1 cellular context compared by ENCODE assay signal in the genomic region with DNA sequence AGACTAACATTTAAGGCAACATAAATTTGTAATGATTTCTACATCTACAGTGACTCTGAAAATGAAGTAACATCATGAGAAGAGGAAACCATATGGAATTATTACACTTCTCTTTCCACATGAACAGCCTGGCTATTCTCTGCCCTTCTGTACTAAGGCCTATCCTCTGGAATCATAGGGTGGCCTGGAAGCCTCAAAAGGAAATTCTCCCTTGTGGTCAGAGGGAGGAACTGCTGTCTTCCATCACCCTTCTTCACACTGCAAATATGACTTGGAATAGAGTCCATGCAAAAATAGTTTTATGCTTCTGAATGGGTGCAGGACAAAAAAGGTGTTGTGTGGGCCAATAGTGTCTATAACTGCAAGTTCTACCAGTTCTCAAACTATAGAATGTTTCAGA.
TF ChIP-seq lines count a peak whose summit lies in the region.

No MANE protein-coding gene starts in this region.

TF ChIP-seq in GM23338, 12 proteins besides CTCF, POLR2A, EP300 and RAD21 (continued from another document):
- TF ChIP-seq, protein P1, sequence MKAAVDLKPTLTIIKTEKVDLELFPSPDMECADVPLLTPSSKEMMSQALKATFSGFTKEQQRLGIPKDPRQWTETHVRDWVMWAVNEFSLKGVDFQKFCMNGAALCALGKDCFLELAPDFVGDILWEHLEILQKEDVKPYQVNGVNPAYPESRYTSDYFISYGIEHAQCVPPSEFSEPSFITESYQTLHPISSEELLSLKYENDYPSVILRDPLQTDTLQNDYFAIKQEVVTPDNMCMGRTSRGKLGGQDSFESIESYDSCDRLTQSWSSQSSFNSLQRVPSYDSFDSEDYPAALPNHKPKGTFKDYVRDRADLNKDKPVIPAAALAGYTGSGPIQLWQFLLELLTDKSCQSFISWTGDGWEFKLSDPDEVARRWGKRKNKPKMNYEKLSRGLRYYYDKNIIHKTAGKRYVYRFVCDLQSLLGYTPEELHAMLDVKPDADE (IDR thresholded peaks at IDR 0.05): no peak
- TF ChIP-seq, protein P2, sequence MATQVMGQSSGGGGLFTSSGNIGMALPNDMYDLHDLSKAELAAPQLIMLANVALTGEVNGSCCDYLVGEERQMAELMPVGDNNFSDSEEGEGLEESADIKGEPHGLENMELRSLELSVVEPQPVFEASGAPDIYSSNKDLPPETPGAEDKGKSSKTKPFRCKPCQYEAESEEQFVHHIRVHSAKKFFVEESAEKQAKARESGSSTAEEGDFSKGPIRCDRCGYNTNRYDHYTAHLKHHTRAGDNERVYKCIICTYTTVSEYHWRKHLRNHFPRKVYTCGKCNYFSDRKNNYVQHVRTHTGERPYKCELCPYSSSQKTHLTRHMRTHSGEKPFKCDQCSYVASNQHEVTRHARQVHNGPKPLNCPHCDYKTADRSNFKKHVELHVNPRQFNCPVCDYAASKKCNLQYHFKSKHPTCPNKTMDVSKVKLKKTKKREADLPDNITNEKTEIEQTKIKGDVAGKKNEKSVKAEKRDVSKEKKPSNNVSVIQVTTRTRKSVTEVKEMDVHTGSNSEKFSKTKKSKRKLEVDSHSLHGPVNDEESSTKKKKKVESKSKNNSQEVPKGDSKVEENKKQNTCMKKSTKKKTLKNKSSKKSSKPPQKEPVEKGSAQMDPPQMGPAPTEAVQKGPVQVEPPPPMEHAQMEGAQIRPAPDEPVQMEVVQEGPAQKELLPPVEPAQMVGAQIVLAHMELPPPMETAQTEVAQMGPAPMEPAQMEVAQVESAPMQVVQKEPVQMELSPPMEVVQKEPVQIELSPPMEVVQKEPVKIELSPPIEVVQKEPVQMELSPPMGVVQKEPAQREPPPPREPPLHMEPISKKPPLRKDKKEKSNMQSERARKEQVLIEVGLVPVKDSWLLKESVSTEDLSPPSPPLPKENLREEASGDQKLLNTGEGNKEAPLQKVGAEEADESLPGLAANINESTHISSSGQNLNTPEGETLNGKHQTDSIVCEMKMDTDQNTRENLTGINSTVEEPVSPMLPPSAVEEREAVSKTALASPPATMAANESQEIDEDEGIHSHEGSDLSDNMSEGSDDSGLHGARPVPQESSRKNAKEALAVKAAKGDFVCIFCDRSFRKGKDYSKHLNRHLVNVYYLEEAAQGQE (IDR thresholded peaks at IDR 0.05; ENCODE audit: unreplicated experiment): no peak
- TF ChIP-seq POLR2AphosphoS5 (IDR thresholded peaks at IDR 0.05; ENCODE audit: low read depth) (no peak), EZH2phosphoT487 (IDR thresholded peaks at IDR 0.05; ENCODE audit: unreplicated experiment) (no peak), CREB1 (CRISPR knock-in tag; IDR thresholded peaks at IDR 0.05; ENCODE audit: low read depth) (no peak), NANOG (IDR thresholded peaks at IDR 0.05; ENCODE audit: borderline replicate concordance) (no peak), ZNF331 (CRISPR knock-in tag; IDR thresholded peaks at IDR 0.05; ENCODE audit: low read depth) (no peak), EZH2 (IDR thresholded peaks at IDR 0.05; ENCODE audit: low read depth, unreplicated experiment) (no peak), JUNB (IDR thresholded peaks at IDR 0.05; ENCODE audit: unreplicated experiment) (no peak)
